In the genomic region with DNA sequence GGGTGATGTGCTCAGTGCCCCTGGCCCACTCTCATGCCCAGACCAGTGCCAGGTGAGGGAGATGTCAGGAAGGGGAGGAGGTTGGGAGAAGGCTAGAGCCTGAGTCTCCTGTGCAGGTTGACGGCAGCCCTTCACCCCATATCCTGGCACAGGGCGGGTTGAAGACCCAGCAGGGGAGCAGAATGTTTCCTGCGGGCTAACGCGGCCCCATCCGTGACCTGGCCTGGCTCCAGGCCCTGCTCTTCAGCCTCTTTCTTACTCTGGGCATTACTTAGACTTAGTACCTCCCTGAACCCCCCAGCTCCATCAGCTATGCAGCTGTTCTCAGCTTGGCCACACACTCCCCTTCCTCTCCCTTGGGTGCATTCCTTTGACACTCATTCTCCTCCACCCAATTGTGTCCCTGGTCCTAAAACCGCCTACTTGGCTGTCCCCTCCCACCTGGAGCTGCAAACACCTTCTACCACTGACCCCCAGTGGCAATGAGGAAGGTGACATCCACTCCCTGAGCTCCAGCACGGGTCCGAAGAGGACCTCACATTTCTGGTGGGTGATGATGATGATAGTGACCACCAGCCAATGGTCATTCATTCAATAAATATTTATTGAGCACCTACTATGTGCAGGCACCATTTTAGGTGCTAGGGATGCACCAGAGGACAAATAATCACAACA, we compare ENCODE assay signal across 2 cellular contexts.
TF ChIP-seq lines count a peak whose summit lies in the region.

No MANE protein-coding gene starts in this region.

TF ChIP-seq in A549, 52 proteins besides CTCF, POLR2A, EP300 and RAD21 (continued from another document):
- TF ChIP-seq, protein P1, sequence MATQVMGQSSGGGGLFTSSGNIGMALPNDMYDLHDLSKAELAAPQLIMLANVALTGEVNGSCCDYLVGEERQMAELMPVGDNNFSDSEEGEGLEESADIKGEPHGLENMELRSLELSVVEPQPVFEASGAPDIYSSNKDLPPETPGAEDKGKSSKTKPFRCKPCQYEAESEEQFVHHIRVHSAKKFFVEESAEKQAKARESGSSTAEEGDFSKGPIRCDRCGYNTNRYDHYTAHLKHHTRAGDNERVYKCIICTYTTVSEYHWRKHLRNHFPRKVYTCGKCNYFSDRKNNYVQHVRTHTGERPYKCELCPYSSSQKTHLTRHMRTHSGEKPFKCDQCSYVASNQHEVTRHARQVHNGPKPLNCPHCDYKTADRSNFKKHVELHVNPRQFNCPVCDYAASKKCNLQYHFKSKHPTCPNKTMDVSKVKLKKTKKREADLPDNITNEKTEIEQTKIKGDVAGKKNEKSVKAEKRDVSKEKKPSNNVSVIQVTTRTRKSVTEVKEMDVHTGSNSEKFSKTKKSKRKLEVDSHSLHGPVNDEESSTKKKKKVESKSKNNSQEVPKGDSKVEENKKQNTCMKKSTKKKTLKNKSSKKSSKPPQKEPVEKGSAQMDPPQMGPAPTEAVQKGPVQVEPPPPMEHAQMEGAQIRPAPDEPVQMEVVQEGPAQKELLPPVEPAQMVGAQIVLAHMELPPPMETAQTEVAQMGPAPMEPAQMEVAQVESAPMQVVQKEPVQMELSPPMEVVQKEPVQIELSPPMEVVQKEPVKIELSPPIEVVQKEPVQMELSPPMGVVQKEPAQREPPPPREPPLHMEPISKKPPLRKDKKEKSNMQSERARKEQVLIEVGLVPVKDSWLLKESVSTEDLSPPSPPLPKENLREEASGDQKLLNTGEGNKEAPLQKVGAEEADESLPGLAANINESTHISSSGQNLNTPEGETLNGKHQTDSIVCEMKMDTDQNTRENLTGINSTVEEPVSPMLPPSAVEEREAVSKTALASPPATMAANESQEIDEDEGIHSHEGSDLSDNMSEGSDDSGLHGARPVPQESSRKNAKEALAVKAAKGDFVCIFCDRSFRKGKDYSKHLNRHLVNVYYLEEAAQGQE (IDR thresholded peaks at IDR 0.05): no peak
- TF ChIP-seq KDM5A (IDR thresholded peaks at IDR 0.05): no peak
- TF ChIP-seq MAFK (IDR thresholded peaks at IDR 0.05; ENCODE audit: partially characterized antibody): no peak
- TF ChIP-seq RFX5 (IDR thresholded peaks at IDR 0.05): no peak
- no peak for TF ChIP-seq TP53 (CRISPR knock-in tag; IDR thresholded peaks at IDR 0.05)
- no peak for TF ChIP-seq MYC (IDR thresholded peaks at IDR 0.05; ENCODE audit: borderline replicate concordance, low read length)
- TF ChIP-seq, protein P2, sequence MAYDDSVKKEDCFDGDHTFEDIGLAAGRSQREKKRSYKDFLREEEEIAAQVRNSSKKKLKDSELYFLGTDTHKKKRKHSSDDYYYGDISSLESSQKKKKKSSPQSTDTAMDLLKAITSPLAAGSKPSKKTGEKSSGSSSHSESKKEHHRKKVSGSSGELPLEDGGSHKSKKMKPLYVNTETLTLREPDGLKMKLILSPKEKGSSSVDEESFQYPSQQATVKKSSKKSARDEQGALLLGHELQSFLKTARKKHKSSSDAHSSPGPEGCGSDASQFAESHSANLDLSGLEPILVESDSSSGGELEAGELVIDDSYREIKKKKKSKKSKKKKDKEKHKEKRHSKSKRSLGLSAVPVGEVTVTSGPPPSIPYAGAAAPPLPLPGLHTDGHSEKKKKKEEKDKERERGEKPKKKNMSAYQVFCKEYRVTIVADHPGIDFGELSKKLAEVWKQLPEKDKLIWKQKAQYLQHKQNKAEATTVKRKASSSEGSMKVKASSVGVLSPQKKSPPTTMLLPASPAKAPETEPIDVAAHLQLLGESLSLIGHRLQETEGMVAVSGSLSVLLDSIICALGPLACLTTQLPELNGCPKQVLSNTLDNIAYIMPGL (CRISPR knock-in tag; IDR thresholded peaks at IDR 0.05; ENCODE audit: borderline replicate concordance): no peak
- no peak for TF ChIP-seq FOSB (CRISPR knock-in tag; IDR thresholded peaks at IDR 0.05)
- TF ChIP-seq CEBPB (IDR thresholded peaks at IDR 0.05): no peak
- TF ChIP-seq SREBF2 (IDR thresholded peaks at IDR 0.05): no peak

TF ChIP-seq in GM23338, 12 proteins besides CTCF, POLR2A, EP300 and RAD21 (continued from another document):
- TF ChIP-seq NANOG (IDR thresholded peaks at IDR 0.05; ENCODE audit: borderline replicate concordance) (no peak), EZH2 (IDR thresholded peaks at IDR 0.05; ENCODE audit: low read depth, unreplicated experiment) (no peak)
- TF ChIP-seq, protein P3, sequence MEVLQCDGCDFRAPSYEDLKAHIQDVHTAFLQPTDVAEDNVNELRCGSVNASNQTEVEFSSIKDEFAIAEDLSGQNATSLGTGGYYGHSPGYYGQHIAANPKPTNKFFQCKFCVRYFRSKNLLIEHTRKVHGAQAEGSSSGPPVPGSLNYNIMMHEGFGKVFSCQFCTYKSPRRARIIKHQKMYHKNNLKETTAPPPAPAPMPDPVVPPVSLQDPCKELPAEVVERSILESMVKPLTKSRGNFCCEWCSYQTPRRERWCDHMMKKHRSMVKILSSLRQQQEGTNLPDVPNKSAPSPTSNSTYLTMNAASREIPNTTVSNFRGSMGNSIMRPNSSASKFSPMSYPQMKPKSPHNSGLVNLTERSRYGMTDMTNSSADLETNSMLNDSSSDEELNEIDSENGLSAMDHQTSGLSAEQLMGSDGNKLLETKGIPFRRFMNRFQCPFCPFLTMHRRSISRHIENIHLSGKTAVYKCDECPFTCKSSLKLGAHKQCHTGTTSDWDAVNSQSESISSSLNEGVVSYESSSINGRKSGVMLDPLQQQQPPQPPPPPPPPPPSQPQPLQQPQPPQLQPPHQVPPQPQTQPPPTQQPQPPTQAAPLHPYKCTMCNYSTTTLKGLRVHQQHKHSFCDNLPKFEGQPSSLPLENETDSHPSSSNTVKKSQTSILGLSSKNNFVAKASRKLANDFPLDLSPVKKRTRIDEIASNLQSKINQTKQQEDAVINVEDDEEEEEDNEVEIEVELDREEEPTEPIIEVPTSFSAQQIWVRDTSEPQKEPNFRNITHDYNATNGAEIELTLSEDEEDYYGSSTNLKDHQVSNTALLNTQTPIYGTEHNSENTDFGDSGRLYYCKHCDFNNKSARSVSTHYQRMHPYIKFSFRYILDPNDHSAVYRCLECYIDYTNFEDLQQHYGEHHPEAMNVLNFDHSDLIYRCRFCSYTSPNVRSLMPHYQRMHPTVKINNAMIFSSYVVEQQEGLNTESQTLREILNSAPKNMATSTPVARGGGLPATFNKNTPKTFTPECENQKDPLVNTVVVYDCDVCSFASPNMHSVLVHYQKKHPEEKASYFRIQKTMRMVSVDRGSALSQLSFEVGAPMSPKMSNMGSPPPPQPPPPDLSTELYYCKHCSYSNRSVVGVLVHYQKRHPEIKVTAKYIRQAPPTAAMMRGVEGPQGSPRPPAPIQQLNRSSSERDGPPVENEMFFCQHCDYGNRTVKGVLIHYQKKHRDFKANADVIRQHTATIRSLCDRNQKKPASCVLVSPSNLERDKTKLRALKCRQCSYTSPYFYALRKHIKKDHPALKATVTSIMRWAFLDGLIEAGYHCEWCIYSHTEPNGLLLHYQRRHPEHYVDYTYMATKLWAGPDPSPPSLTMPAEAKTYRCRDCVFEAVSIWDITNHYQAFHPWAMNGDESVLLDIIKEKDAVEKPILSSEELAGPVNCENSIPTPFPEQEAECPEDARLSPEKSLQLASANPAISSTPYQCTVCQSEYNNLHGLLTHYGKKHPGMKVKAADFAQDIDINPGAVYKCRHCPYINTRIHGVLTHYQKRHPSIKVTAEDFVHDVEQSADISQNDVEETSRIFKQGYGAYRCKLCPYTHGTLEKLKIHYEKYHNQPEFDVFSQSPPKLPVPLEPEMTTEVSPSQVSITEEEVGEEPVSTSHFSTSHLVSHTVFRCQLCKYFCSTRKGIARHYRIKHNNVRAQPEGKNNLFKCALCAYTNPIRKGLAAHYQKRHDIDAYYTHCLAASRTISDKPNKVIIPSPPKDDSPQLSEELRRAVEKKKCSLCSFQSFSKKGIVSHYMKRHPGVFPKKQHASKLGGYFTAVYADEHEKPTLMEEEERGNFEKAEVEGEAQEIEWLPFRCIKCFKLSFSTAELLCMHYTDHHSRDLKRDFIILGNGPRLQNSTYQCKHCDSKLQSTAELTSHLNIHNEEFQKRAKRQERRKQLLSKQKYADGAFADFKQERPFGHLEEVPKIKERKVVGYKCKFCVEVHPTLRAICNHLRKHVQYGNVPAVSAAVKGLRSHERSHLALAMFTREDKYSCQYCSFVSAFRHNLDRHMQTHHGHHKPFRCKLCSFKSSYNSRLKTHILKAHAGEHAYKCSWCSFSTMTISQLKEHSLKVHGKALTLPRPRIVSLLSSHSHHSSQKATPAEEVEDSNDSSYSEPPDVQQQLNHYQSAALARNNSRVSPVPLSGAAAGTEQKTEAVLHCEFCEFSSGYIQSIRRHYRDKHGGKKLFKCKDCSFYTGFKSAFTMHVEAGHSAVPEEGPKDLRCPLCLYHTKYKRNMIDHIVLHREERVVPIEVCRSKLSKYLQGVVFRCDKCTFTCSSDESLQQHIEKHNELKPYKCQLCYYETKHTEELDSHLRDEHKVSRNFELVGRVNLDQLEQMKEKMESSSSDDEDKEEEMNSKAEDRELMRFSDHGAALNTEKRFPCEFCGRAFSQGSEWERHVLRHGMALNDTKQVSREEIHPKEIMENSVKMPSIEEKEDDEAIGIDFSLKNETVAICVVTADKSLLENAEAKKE (CRISPR knock-in tag; IDR thresholded peaks at IDR 0.05): no peak
